ENCODE assay signal across 11 cellular contexts in genomic region chr17:64240261-64240740, GRCh38. TPM values are rescaled to one million over a fixed set of nuclear protein-coding genes. Genes with fewer than 3 reads are reported as not detected.
DNase-seq lines count a peak whose midpoint lies in the region; ATAC-seq and TF ChIP-seq lines count a peak whose summit lies in the region.
"Had no signal": no experiment of that assay in that cellular context is flagged by ENCODE, and none has a peak within 500 bp of the region (broad histone marks: within the 10 kb centered on the region; RNA-seq: fewer than 3 reads in every experiment).

No MANE protein-coding gene starts in this region.

- peaks cover 41% of the 10 kb centered on the region for H3K4me1 Mint-ChIP-seq in activated naive CD4-positive, alpha-beta T cell treated with anti-CD3 and anti-CD28 coated beads for 36 hours (ENCODE audit: low read depth)
- peaks cover 64% of the 10 kb centered on the region for H3K4me1 Mint-ChIP-seq in mesothelial cell of epicardium

- H3K4me3 ChIP-seq in uterus: no peak overlapping the region

- H3K27ac Mint-ChIP-seq in activated naive CD4-positive, alpha-beta T cell treated with anti-CD3 and anti-CD28 coated beads for 36 hours: peak overlapping the region; percentile 25
- peak overlapping the region; percentile 97 for H3K27ac Mint-ChIP-seq in mesothelial cell of epicardium

- no peak for ATAC-seq in GM21526 (IDR thresholded peaks at IDR 0.05; ENCODE audit: low FRiP score, unreplicated experiment)
- ATAC-seq: stimulated activated naive CD8-positive, alpha-beta T cell treated with anti-CD3 and anti-CD28 coated beads, Interleukin-15, Interleukin-2, amounts not matched to agents 100 U/mL and 50 U/mL, for 24 hours had no signal

- no peaks in the 10 kb centered on the region for H3K27me3 Mint-ChIP-seq in activated naive CD4-positive, alpha-beta T cell treated with anti-CD3 and anti-CD28 coated beads for 36 hours (ENCODE audit: low read depth)
- H3K27me3 Mint-ChIP-seq in mesothelial cell of epicardium (ENCODE audit: low read depth): no peaks in the 10 kb centered on the region

- H3K36me3 ChIP-seq in uterus: no peaks in the 10 kb centered on the region

- CTCF ChIA-PET in activated naive CD4-positive, alpha-beta T cell treated with anti-CD3 and anti-CD28 coated beads for 36 hours (lab: Charles Lee): interaction anchor here (0.6 to 1.6 kb wide), 3 partner anchors 17 to 178 kb away, joined by 3 to 11 read pairs (median 4); no protein-coding TSS in a partner anchor

- no peak overlapping the region for H3K4me3 Mint-ChIP-seq in activated naive CD4-positive, alpha-beta T cell treated with anti-CD3 and anti-CD28 coated beads for 36 hours
- no peak overlapping the region for H3K4me3 Mint-ChIP-seq in mesothelial cell of epicardium

- DNase-seq in activated naive CD4-positive, alpha-beta T cell treated with anti-CD3 and anti-CD28 coated beads for 36 hours: no peak
- DNase-seq in activated naive CD4-positive, alpha-beta T cell treated with anti-CD3 and anti-CD28 coated beads, Interleukin-2, amount 50 U/mL, for 16 hours: no peak
- peak; percentile 8 for DNase-seq in fibroblast of gingiva (ENCODE audit: low read depth)
- DNase-seq in mesothelial cell of epicardium (ENCODE audit: low spot score in 2 of 2, unreplicated experiment in 2 of 2): no peak
- DNase-seq in uterus: no peak
- no peak for DNase-seq in T-helper 9 cell
- DNase-seq in amygdala (lab: John Stamatoyannopoulos, UW): no peak
- DNase-seq: 8988T; NCI-H146; stimulated activated naive CD8-positive, alpha-beta T cell treated with anti-CD3 and anti-CD28 coated beads, Interleukin-15, Interleukin-2, amounts not matched to agents 100 U/mL and 50 U/mL, for 24 hours had no signal

- no peaks in the 10 kb centered on the region for H3K27me3 ChIP-seq in uterus

- H3K4me1 ChIP-seq in uterus: peaks cover 0 to 5% of the 10 kb centered on the region in 2 donors

- TF ChIP-seq CTCF in mesothelial cell of epicardium (IDR thresholded peaks at IDR 0.05; ENCODE audit: unreplicated experiment) (no peak), uterus (IDR thresholded peaks at IDR 0.05) (no peak)

- H3K36me3 Mint-ChIP-seq in activated naive CD4-positive, alpha-beta T cell treated with anti-CD3 and anti-CD28 coated beads for 36 hours (ENCODE audit: low read depth): peaks cover 5% of the 10 kb centered on the region
- no peaks in the 10 kb centered on the region for H3K36me3 Mint-ChIP-seq in mesothelial cell of epicardium

- intact Hi-C loops in activated naive CD4-positive, alpha-beta T cell treated with anti-CD3 and anti-CD28 coated beads for 36 hours (cut with micrococcal nuclease): no loop called here
- intact Hi-C loops in uterus (cut with DNase I; ENCODE audit: low total_unique reads): no loop called here

- no peaks in the 10 kb centered on the region for H3K9me3 Mint-ChIP-seq in activated naive CD4-positive, alpha-beta T cell treated with anti-CD3 and anti-CD28 coated beads for 36 hours
- no peaks in the 10 kb centered on the region for H3K9me3 Mint-ChIP-seq in mesothelial cell of epicardium

- H3K9me3 ChIP-seq in uterus: no peaks in the 10 kb centered on the region

- H3K27ac ChIP-seq in uterus: peak overlapping the region; percentile 73 to 77

- TF ChIP-seq POLR2A in uterus (IDR thresholded peaks at IDR 0.05): no peak

RNA-seq across cellular contexts. Expression of gene TEX2, which starts 22.8 kb away (rescaled TPM):
- total RNA-seq in activated naive CD4-positive, alpha-beta T cell treated with anti-CD3 and anti-CD28 coated beads for 36 hours: 10 to 100 TPM in 1 of 2 experiments, 1 to 10 TPM in 1; 9.2 to 10.6 TPM
- total RNA-seq in mesothelial cell of epicardium (27.1 to 29.7 TPM (median 27.3 TPM) in 3 replicates), uterus (10 to 100 TPM; 23.8 to 43.4 (median 35.6) TPM)
